In genomic region chr3:160373655-160374054, GRCh38 we compare ENCODE assay signal across 25 cellular contexts.
"Had no signal": no experiment of that assay in that cellular context is flagged by ENCODE, and none has a peak within 500 bp of the region (broad histone marks: within the 10 kb centered on the region; RNA-seq: fewer than 3 reads in every experiment).

No MANE protein-coding gene starts in this region.

- H3K27ac Mint-ChIP-seq: dendritic cell treated with granulocyte-macrophage colony-stimulating factor and Interleukin-4, amounts not matched to agents 40 ng/mL and 50 ng/mL, for 4 days; endodermal cell; naive B cell; natural killer cell treated with Interleukin-12 subunit alpha and Interleukin-12 subunit beta and Interleukin-15 and Interleukin-18, amount 100 ng/mL, for 72 hours; stimulated activated memory B cell treated with anti-CD40 and anti-IgM and Interleukin-4, amounts not matched to agents 10 μg/mL and 1 μg/mL and 100 μg/mL, for 72 hours; type B pancreatic cell had no signal

- H3K27ac ChIP-seq: colonic mucosa, epithelial cell of prostate, esophagus muscularis mucosa, gastrocnemius medialis, lower lobe of right lung, neutrophil, pancreas, spleen, testis, tibial artery had no signal

- H3K4me1 Mint-ChIP-seq: neural crest cell had no signal

- DNase-seq: colonic mucosa; effector CD8-positive, alpha-beta T cell; endodermal cell; gastrocnemius medialis; head of caudate nucleus; left ventricle myocardium superior; lower lobe of right lung; naive B cell; pancreas; right lobe of liver; spleen; stimulated activated CD4-positive, alpha-beta T cell treated with anti-CD3 and anti-CD28 coated beads, Interleukin-4, amount 100 ng/mL, for 4 hours; stimulated activated naive CD8-positive, alpha-beta T cell treated with anti-CD3 and anti-CD28 coated beads, Interleukin-15, Interleukin-2, amounts not matched to agents 100 U/mL and 50 U/mL, for 24 hours; substantia nigra; testis; tibial artery had no signal

- FAIRE-seq: keratinocyte, pancreas had no signal

- H3K4me1 ChIP-seq: colonic mucosa, esophagus muscularis mucosa, gastrocnemius medialis, pancreas had no signal

- ATAC-seq: gastrocnemius medialis; left ventricle myocardium superior; lower lobe of right lung; natural killer cell treated with Interleukin-12 subunit alpha and Interleukin-12 subunit beta and Interleukin-15 and Interleukin-18, amount 100 ng/mL, for 72 hours; pancreas; stimulated activated memory B cell treated with anti-CD40 and anti-IgM and Interleukin-4, amounts not matched to agents 10 μg/mL and 1 μg/mL and 100 μg/mL, for 72 hours; stimulated activated naive CD8-positive, alpha-beta T cell treated with anti-CD3 and anti-CD28 coated beads, Interleukin-15, Interleukin-2, amounts not matched to agents 100 U/mL and 50 U/mL, for 24 hours had no signal

- H3K36me3 ChIP-seq: colonic mucosa, gastrocnemius medialis, neutrophil, pancreas, right lobe of liver had no signal

- H3K4me3 ChIP-seq: colonic mucosa, esophagus muscularis mucosa, gastrocnemius medialis, lower lobe of right lung, pancreas, spleen, testis, tibial artery had no signal

- H3K27me3 Mint-ChIP-seq: dendritic cell treated with granulocyte-macrophage colony-stimulating factor and Interleukin-4, amounts not matched to agents 40 ng/mL and 50 ng/mL, for 4 days; naive B cell; natural killer cell treated with Interleukin-12 subunit alpha and Interleukin-12 subunit beta and Interleukin-15 and Interleukin-18, amount 100 ng/mL, for 72 hours; stimulated activated memory B cell treated with anti-CD40 and anti-IgM and Interleukin-4, amounts not matched to agents 10 μg/mL and 1 μg/mL and 100 μg/mL, for 72 hours; type B pancreatic cell had no signal

- H3K4me3 Mint-ChIP-seq: dendritic cell treated with granulocyte-macrophage colony-stimulating factor and Interleukin-4, amounts not matched to agents 40 ng/mL and 50 ng/mL, for 4 days; endodermal cell; naive B cell; natural killer cell treated with Interleukin-12 subunit alpha and Interleukin-12 subunit beta and Interleukin-15 and Interleukin-18, amount 100 ng/mL, for 72 hours; neural crest cell; stimulated activated memory B cell treated with anti-CD40 and anti-IgM and Interleukin-4, amounts not matched to agents 10 μg/mL and 1 μg/mL and 100 μg/mL, for 72 hours; type B pancreatic cell had no signal

- H3K9me3 Mint-ChIP-seq: dendritic cell treated with granulocyte-macrophage colony-stimulating factor and Interleukin-4, amounts not matched to agents 40 ng/mL and 50 ng/mL, for 4 days; naive B cell; natural killer cell treated with Interleukin-12 subunit alpha and Interleukin-12 subunit beta and Interleukin-15 and Interleukin-18, amount 100 ng/mL, for 72 hours; neural crest cell; stimulated activated memory B cell treated with anti-CD40 and anti-IgM and Interleukin-4, amounts not matched to agents 10 μg/mL and 1 μg/mL and 100 μg/mL, for 72 hours; type B pancreatic cell had no signal

- H3K27me3 ChIP-seq: colonic mucosa, esophagus muscularis mucosa, gastrocnemius medialis, neutrophil, pancreas, right lobe of liver, spleen, testis, tibial artery had no signal

- H3K9me3 ChIP-seq: colonic mucosa, esophagus muscularis mucosa, gastrocnemius medialis, lower lobe of right lung, neutrophil, pancreas, right lobe of liver, spleen, testis, tibial artery had no signal
